Comparison of ENCODE assay signal across 1 cellular context in genomic region chr2:74198461-74199274, GRCh38.
TF ChIP-seq lines count a peak whose summit lies in the region.

MTHFD2 (plus strand) TSS chr2:74198615; CDS start chr2:74198642, 27 bp downstream.

TF ChIP-seq in GM23338, 12 proteins besides CTCF, POLR2A, EP300 and RAD21 (continued from another document):
- TF ChIP-seq REST (IDR thresholded peaks at IDR 0.05; ENCODE audit: unreplicated experiment) (peak; percentile 11), ZNF462 (CRISPR knock-in tag; IDR thresholded peaks at IDR 0.05) (no peak), EZH2 (IDR thresholded peaks at IDR 0.05; ENCODE audit: low read depth, unreplicated experiment) (no peak), JUNB (IDR thresholded peaks at IDR 0.05; ENCODE audit: unreplicated experiment) (no peak), NANOG (IDR thresholded peaks at IDR 0.05; ENCODE audit: borderline replicate concordance) (no peak)
